Comparison of ENCODE assay signal across 8 cellular contexts in genomic region chr10:15168781-15169554, GRCh38. TPM values are rescaled to one million over a fixed set of nuclear protein-coding genes. Genes with fewer than 3 reads are reported as not detected.
DNase-seq lines count a peak whose midpoint lies in the region; ATAC-seq, FAIRE-seq and TF ChIP-seq lines count a peak whose summit lies in the region.

No MANE protein-coding gene starts in this region.

- peak overlapping the region; percentile 77 for H2AFZ ChIP-seq in ACC112 (ENCODE audit: low read length, unreplicated experiment)

- intact Hi-C loops in kidney (cut with DNase I), result no loop called here

- H3K9ac ChIP-seq in kidney (ENCODE audit: low read length in 2 of 2), result peak overlapping the region in 1 of 2 donors; percentile 32

- no peaks in the 10 kb centered on the region for H3K9me3 Mint-ChIP-seq in central memory CD8-positive, alpha-beta T cell

- H3K4me1 Mint-ChIP-seq in central memory CD8-positive, alpha-beta T cell, result peaks cover 58% of the 10 kb centered on the region

- TF ChIP-seq CTCF in kidney (IDR thresholded peaks at IDR 0.05; ENCODE audit: borderline replicate concordance, extremely low read depth, insufficient read depth), result no peak

- H3K36me3 Mint-ChIP-seq in central memory CD8-positive, alpha-beta T cell (ENCODE audit: insufficient read depth), result peaks cover 7% of the 10 kb centered on the region

- H3K27ac ChIP-seq in ACC112 (ENCODE audit: low read depth, low read length) (no peak overlapping the region), kidney (ENCODE audit: low read depth in 2 of 2, low read length in 2 of 2) (peak overlapping the region in 1 of 2 donors; percentile 15)

- H3K27me3 Mint-ChIP-seq in central memory CD8-positive, alpha-beta T cell, result no peaks in the 10 kb centered on the region

- H3K4me3 ChIP-seq in ACC112 (ENCODE audit: low read depth, low read length), result peak overlapping the region; percentile 60
- H3K4me3 ChIP-seq in kidney (ENCODE audit: low read length in 2 of 2), result peak overlapping the region in 1 of 2 donors; percentile 33

- FAIRE-seq in kidney (lab: Jason Lieb, UNC), result no peak

- ATAC-seq in GM18868 (IDR thresholded peaks at IDR 0.05; ENCODE audit: unreplicated experiment) (peak; percentile 42), HG03108 (IDR thresholded peaks at IDR 0.05; ENCODE audit: unreplicated experiment) (peak; percentile 36)
- peak; percentile 63 for ATAC-seq in central memory CD8-positive, alpha-beta T cell (replicated peaks; ENCODE audit: extremely low read depth, poor library complexity, severe bottlenecking)

- DNase-seq in NCI-H2227 treated with DMSO at 0.1 percent for 48 hours (lab: John Stamatoyannopoulos, UW) (peak; percentile 68), kidney (peak; percentile 99)
- DNase-seq in activated CD4-positive, alpha-beta T cell treated with anti-CD3 and anti-CD28 coated beads for 1 hour, result peak; percentile 95
- DNase-seq in central memory CD8-positive, alpha-beta T cell (ENCODE audit: low spot score in 2 of 2), result peak; percentile 79 to 85
- DNase-seq in stimulated activated CD4-positive, alpha-beta T cell treated with anti-CD3 and anti-CD28 coated beads, Interleukin-15, amount 100 ng/mL, for 24 hours, result peak; percentile 96

- H3K27me3 ChIP-seq in ACC112 (ENCODE audit: insufficient read depth, low read length), result no peaks in the 10 kb centered on the region

- no peaks in the 10 kb centered on the region for H3K9me3 ChIP-seq in kidney (ENCODE audit: control insufficient read depth in 1 of 2, low read length in 2 of 2)

- H3K36me3 ChIP-seq in ACC112 (ENCODE audit: insufficient read depth, low read length) (no peaks in the 10 kb centered on the region), kidney (ENCODE audit: control insufficient read depth in 1 of 2, insufficient read depth in 2 of 2, low read length in 2 of 2) (no peaks in the 10 kb centered on the region)

- H3K4me1 ChIP-seq in ACC112 (ENCODE audit: control insufficient read depth, insufficient read depth, low read length, unreplicated experiment) (peaks cover 24% of the 10 kb centered on the region), kidney (ENCODE audit: control insufficient read depth in 1 of 2, insufficient read depth in 1 of 2, low read depth in 1 of 2, low read length in 2 of 2) (peaks cover 11 to 22% of the 10 kb centered on the region in 2 donors)

- peak overlapping the region; percentile 89 for H3K4me3 Mint-ChIP-seq in central memory CD8-positive, alpha-beta T cell

- peaks cover 40% of the 10 kb centered on the region for H3K79me2 ChIP-seq in ACC112 (ENCODE audit: control insufficient read depth, insufficient read depth, low read length, unreplicated experiment)

- H3K27ac Mint-ChIP-seq in central memory CD8-positive, alpha-beta T cell (ENCODE audit: low read depth), result peak overlapping the region; percentile 78

RNA-seq across cellular contexts. Expression of gene NMT2, which starts 0.5 kb away (rescaled TPM):
- 19.8 TPM for total RNA-seq in kidney
- 11.7 TPM for polyA plus RNA-seq in kidney (ENCODE audit: insufficient read depth, low read depth, low replicate concordance)
